Comparison of ENCODE assay signal across 8 cellular contexts in the genomic region with DNA sequence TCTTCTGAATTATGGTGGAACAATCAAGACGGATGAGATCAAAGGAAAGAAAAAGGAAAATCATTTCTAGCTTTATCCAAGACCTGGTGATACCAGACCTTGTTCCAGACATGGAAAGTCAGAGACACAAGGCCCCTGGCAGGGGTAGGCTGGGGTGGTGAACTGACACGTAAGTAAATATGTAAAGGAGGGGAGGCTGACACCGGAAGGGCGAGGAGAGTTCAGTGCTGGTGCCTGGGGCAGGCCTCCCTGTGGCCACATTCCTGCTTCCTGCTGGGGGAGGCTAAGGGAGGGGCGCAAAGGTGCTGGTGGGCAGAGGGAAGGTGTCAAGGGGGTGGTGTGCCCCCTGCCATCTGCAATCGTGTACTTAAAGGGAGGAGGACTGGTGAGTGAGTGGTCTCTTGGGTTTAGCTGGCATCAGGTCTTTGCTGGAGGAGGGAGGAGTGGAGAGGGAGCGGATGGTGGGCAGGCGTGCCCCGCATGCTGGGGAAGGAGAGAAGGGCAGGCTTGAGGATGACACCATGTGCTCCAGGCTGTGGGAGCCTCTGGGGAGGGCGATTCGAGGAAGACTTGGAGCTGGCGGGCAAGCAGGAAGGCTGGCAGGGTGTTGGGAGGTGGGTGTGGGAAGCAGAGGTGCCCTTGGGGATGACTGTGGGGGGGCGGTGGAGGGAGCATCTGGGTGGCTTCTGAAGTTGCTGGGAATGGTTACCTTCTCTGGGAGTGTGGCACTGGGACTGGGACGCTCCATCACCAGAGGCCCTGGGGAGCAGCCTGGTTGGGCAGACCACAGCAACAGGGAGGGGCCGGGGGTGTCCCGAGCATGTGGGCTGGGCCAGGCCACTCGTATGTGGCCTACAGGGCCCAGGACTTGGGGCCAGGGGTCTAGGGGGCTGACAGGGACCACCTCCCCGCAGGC. TPM values are rescaled to one million over a fixed set of nuclear protein-coding genes. Genes with fewer than 3 reads are reported as not detected.
DNase-seq lines count a peak whose midpoint lies in the region; ATAC-seq, FAIRE-seq and TF ChIP-seq lines count a peak whose summit lies in the region.

No MANE protein-coding gene starts in this region.

- peaks cover 44 to 58% (median 53%) of the 10 kb centered on the region in 10 experiments for H3K4me1 ChIP-seq in BLaER1 treated with 17β-estradiol and CSF1 and Interleukin-3, amounts not matched to agents 10 nM and 100 nM
- peaks cover 0 to 15% of the 10 kb centered on the region in 2 donors for H3K4me1 ChIP-seq in kidney (ENCODE audit: control insufficient read depth in 1 of 2, insufficient read depth in 1 of 2, low read depth in 1 of 2, low read length in 2 of 2)

- DNase-seq in GM20000 (ENCODE audit: low spot score) (peak; percentile 66), kidney (peak; percentile 75), HUDEP-2 (lab: John Stamatoyannopoulos, UW; ENCODE audit: unreplicated experiment in 76 of 76) (no peak), NAMALWA (ENCODE audit: low spot score) (no peak)
- no peak for DNase-seq in stimulated activated naive B cell treated with anti-CD40 and anti-IgM and Interleukin-4, amounts not matched to agents 10 μg/mL and 1 μg/mL and 100 μg/mL, for 72 hours

- H3K9me3 ChIP-seq in BLaER1 treated with 17β-estradiol and CSF1 and Interleukin-3, amounts not matched to agents 10 nM and 100 nM (replicated peaks in 1 of 11): no peaks in the 10 kb centered on the region
- H3K9me3 ChIP-seq in kidney (ENCODE audit: control insufficient read depth in 1 of 2, low read length in 2 of 2): no peaks in the 10 kb centered on the region

- H3K9me3 Mint-ChIP-seq in activated naive CD8-positive, alpha-beta T cell (ENCODE audit: low read depth): no peaks in the 10 kb centered on the region
- no peaks in the 10 kb centered on the region for H3K9me3 Mint-ChIP-seq in stimulated activated naive B cell treated with anti-CD40 and anti-IgM and Interleukin-4, amounts not matched to agents 10 μg/mL and 1 μg/mL and 100 μg/mL, for 72 hours

- no peaks in the 10 kb centered on the region for H3K27me3 Mint-ChIP-seq in activated naive CD8-positive, alpha-beta T cell
- H3K27me3 Mint-ChIP-seq in stimulated activated naive B cell treated with anti-CD40 and anti-IgM and Interleukin-4, amounts not matched to agents 10 μg/mL and 1 μg/mL and 100 μg/mL, for 72 hours: peaks cover 31 to 44% of the 10 kb centered on the region in 2 donors

- H3K27ac ChIP-seq in BLaER1 treated with 17β-estradiol and CSF1 and Interleukin-3, amounts not matched to agents 10 nM and 100 nM: peak overlapping the region in 3 of 11 experiments; percentile 50 to 70 (median 62); a peak in 6 of 22 replicates
- H3K27ac ChIP-seq in kidney (ENCODE audit: low read depth in 2 of 2, low read length in 2 of 2): peak overlapping the region; percentile 74 to 83

- peaks cover 0 to 10% (median 0%) of the 10 kb centered on the region in 11 experiments; a peak in 1 of 22 replicates for H4K20me1 ChIP-seq in BLaER1 treated with 17β-estradiol and CSF1 and Interleukin-3, amounts not matched to agents 10 nM and 100 nM

- H3K27ac Mint-ChIP-seq in activated naive CD8-positive, alpha-beta T cell: peak overlapping the region; percentile 91
- H3K27ac Mint-ChIP-seq in stimulated activated naive B cell treated with anti-CD40 and anti-IgM and Interleukin-4, amounts not matched to agents 10 μg/mL and 1 μg/mL and 100 μg/mL, for 72 hours: peak overlapping the region; percentile 94

- H3K36me3 Mint-ChIP-seq in activated naive CD8-positive, alpha-beta T cell: no peaks in the 10 kb centered on the region
- H3K36me3 Mint-ChIP-seq in stimulated activated naive B cell treated with anti-CD40 and anti-IgM and Interleukin-4, amounts not matched to agents 10 μg/mL and 1 μg/mL and 100 μg/mL, for 72 hours: peaks cover 8 to 10% of the 10 kb centered on the region in 2 donors

- ATAC-seq in stimulated activated naive B cell treated with anti-CD40 and anti-IgM and Interleukin-4, amounts not matched to agents 10 μg/mL and 1 μg/mL and 100 μg/mL, for 72 hours (replicated peaks): peak; percentile 45 to 55

- peak overlapping the region in 2 of 10 experiments; percentile 31 to 40; a peak in 5 of 20 replicates for H3K4me3 ChIP-seq in BLaER1 treated with 17β-estradiol and CSF1 and Interleukin-3, amounts not matched to agents 10 nM and 100 nM
- H3K4me3 ChIP-seq in kidney (ENCODE audit: low read length in 2 of 2): no peak overlapping the region

- FAIRE-seq in kidney (lab: Jason Lieb, UNC): no peak

- peak overlapping the region; percentile 56 to 96 (median 72) for H3K4me2 ChIP-seq in BLaER1 treated with 17β-estradiol and CSF1 and Interleukin-3, amounts not matched to agents 10 nM and 100 nM

- intact Hi-C loops in kidney (cut with DNase I): no loop called here

- peak overlapping the region; percentile 82 for H3K4me3 Mint-ChIP-seq in activated naive CD8-positive, alpha-beta T cell
- peak overlapping the region; percentile 82 to 88 for H3K4me3 Mint-ChIP-seq in stimulated activated naive B cell treated with anti-CD40 and anti-IgM and Interleukin-4, amounts not matched to agents 10 μg/mL and 1 μg/mL and 100 μg/mL, for 72 hours

- peak overlapping the region in 4 of 11 experiments; percentile 3 to 68 (median 52); a peak in 5 of 22 replicates for H3K9ac ChIP-seq in BLaER1 treated with 17β-estradiol and CSF1 and Interleukin-3, amounts not matched to agents 10 nM and 100 nM
- no peak overlapping the region for H3K9ac ChIP-seq in kidney (ENCODE audit: low read length in 2 of 2)

- TF ChIP-seq EP300 in Ishikawa (IDR thresholded peaks at IDR 0.05; ENCODE audit: borderline replicate concordance): peak; percentile 71; the same call in 1 of the 2 replicates

- no peaks in the 10 kb centered on the region for H3K27me3 ChIP-seq in BLaER1 treated with 17β-estradiol and CSF1 and Interleukin-3, amounts not matched to agents 10 nM and 100 nM

- no peak for TF ChIP-seq CTCF in GM20000 (IDR thresholded peaks at IDR 0.05; ENCODE audit: extremely low read depth, missing control alignments)
- no peak for TF ChIP-seq CTCF in kidney (IDR thresholded peaks at IDR 0.05; ENCODE audit: borderline replicate concordance, extremely low read depth, insufficient read depth)

- H3K36me3 ChIP-seq in BLaER1 treated with 17β-estradiol and CSF1 and Interleukin-3, amounts not matched to agents 10 nM and 100 nM: no peaks in the 10 kb centered on the region
- H3K36me3 ChIP-seq in kidney (ENCODE audit: control insufficient read depth in 1 of 2, insufficient read depth in 2 of 2, low read length in 2 of 2): no peaks in the 10 kb centered on the region

- H3K4me1 Mint-ChIP-seq in activated naive CD8-positive, alpha-beta T cell (ENCODE audit: low read depth): peaks cover 27% of the 10 kb centered on the region
- H3K4me1 Mint-ChIP-seq in stimulated activated naive B cell treated with anti-CD40 and anti-IgM and Interleukin-4, amounts not matched to agents 10 μg/mL and 1 μg/mL and 100 μg/mL, for 72 hours: peaks cover 15 to 22% of the 10 kb centered on the region in 2 donors

- no peak; the same call in 1 of the 2 replicates for TF ChIP-seq RAD21 in Ishikawa (IDR thresholded peaks at IDR 0.05; ENCODE audit: low read depth)

TF ChIP-seq in Ishikawa, 13 proteins besides CTCF, POLR2A, EP300 and RAD21:
- TF ChIP-seq TCF12 (IDR thresholded peaks at IDR 0.05; ENCODE audit: low read depth): peak; percentile 60
- TF ChIP-seq, protein P1, sequence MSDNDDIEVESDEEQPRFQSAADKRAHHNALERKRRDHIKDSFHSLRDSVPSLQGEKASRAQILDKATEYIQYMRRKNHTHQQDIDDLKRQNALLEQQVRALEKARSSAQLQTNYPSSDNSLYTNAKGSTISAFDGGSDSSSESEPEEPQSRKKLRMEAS (IDR thresholded peaks at IDR 0.05): peak; percentile 61
- no peak for TF ChIP-seq FOXM1 (IDR thresholded peaks at IDR 0.05; ENCODE audit: borderline replicate concordance, low read depth)
- TF ChIP-seq ZBTB7A (IDR thresholded peaks at IDR 0.05; ENCODE audit: low read depth): peak; percentile 67
- TF ChIP-seq TEAD4 (IDR thresholded peaks at IDR 0.05): peak; percentile 86

RNA-seq across cellular contexts. Expression of a gene that starts 30.6 kb away (rescaled TPM):
- total RNA-seq in kidney: 26.3 TPM
- 2.6 TPM for polyA plus RNA-seq in kidney (ENCODE audit: insufficient read depth, low read depth, low replicate concordance)

Comparison
In these comparisons a context has a peak if more than half of its experiments do, and no peak if none do; other contexts are left out.
1. DNase-seq: peak in GM20000 (single experiment) and kidney (single experiment); none in stimulated activated naive B cell treated with anti-CD40 and anti-IgM and Interleukin-4, amounts not matched to agents 10 μg/mL and 1 μg/mL and 100 μg/mL, for 72 hours (single experiment), HUDEP-2 (0 of 76) and NAMALWA (single experiment).